ENCODE assay signal across 8 cellular contexts in genomic region chr7:32062150-32062549, GRCh38. TPM values are rescaled to one million over a fixed set of nuclear protein-coding genes. Genes with fewer than 3 reads are reported as not detected.
A peak's percentile ranks its signal among the peaks of the same experiment; 100 is the strongest.
DNase-seq lines count a peak whose midpoint lies in the region; ATAC-seq and FAIRE-seq lines count a peak whose summit lies in the region.

No MANE protein-coding gene starts in this region.

- no peaks in the 10 kb centered on the region for H3K27me3 Mint-ChIP-seq in activated CD4-positive, alpha-beta T cell treated with anti-CD3 and anti-CD28 coated beads for 36 hours

- peak; percentile 5 for FAIRE-seq in urothelium cell line (lab: Jason Lieb, UNC)

- intact Hi-C loops in activated CD4-positive, alpha-beta T cell treated with anti-CD3 and anti-CD28 coated beads for 36 hours (cut with DNase I, micrococcal nuclease), result loop anchor here in 1 of 2 experiments (1.0 kb wide), 1 partner anchor 318 kb away; no protein-coding TSS in a partner anchor

- POLR2A ChIA-PET in activated CD4-positive, alpha-beta T cell treated with anti-CD3 and anti-CD28 coated beads for 36 hours (lab: Charles Lee), result no interaction called here

- H3K36me3 ChIP-seq in iPS DF 6.9 (ENCODE audit: control insufficient read depth, insufficient read depth, low read length), result no peaks in the 10 kb centered on the region

- H3K4me3 ChIP-seq in iPS DF 6.9 (ENCODE audit: low read length), result no peak overlapping the region

- H3K27ac ChIP-seq in iPS DF 6.9 (ENCODE audit: low read length), result no peak overlapping the region

- no peaks in the 10 kb centered on the region for H3K9me3 ChIP-seq in iPS DF 6.9 (ENCODE audit: control insufficient read depth, insufficient read depth, low read length)

- no peaks in the 10 kb centered on the region for H3K9me3 Mint-ChIP-seq in activated CD4-positive, alpha-beta T cell treated with anti-CD3 and anti-CD28 coated beads for 36 hours (ENCODE audit: low read depth)

- H3K36me3 Mint-ChIP-seq in activated CD4-positive, alpha-beta T cell treated with anti-CD3 and anti-CD28 coated beads for 36 hours (ENCODE audit: low read depth), result no peaks in the 10 kb centered on the region

- peak; percentile 55 for DNase-seq in activated CD4-positive, alpha-beta T cell treated with anti-CD3 and anti-CD28 coated beads for 36 hours
- DNase-seq in activated CD4-positive, alpha-beta T cell treated with anti-CD3 and anti-CD28 coated beads, Interleukin-2, amount 50 U/mL, for 1 hour, result no peak
- DNase-seq in HPDE6-E6E7 (ENCODE audit: extremely low spot score) (peak; percentile 27), UCSD-AML1 (lab: John Stamatoyannopoulos, UW; ENCODE audit: unreplicated experiment) (peak; percentile 28), iPS DF 6.9 (ENCODE audit: low read depth, low spot score) (peak; percentile 35), urothelium cell line (ENCODE audit: low spot score) (peak; percentile 48), retina (no peak)

- CTCF ChIA-PET in activated CD4-positive, alpha-beta T cell treated with anti-CD3 and anti-CD28 coated beads for 36 hours (lab: Charles Lee), result interaction anchor here (0.7 to 1.9 kb wide), 2 partner anchors 8 to 120 kb away, joined by 3 to 4 read pairs; no protein-coding TSS in a partner anchor

- H3K4me3 Mint-ChIP-seq in activated CD4-positive, alpha-beta T cell treated with anti-CD3 and anti-CD28 coated beads for 36 hours, result no peak overlapping the region

- H3K4me1 ChIP-seq in iPS DF 6.9 (ENCODE audit: control insufficient read depth, insufficient read depth, low read length), result no peaks in the 10 kb centered on the region

- no CpG with 5 or more reads among the region's 5 CpGs for WGBS in iPS DF 6.9 (ENCODE audit: insufficient coverage, insufficient read length)

- ATAC-seq in activated CD4-positive, alpha-beta T cell treated with anti-CD3 and anti-CD28 coated beads for 36 hours, result no peak
- ATAC-seq in HG02870 (IDR thresholded peaks at IDR 0.05; ENCODE audit: unreplicated experiment), result no peak

- H3K27me3 ChIP-seq in iPS DF 6.9 (ENCODE audit: control insufficient read depth, insufficient read depth, low read length), result no peaks in the 10 kb centered on the region

- no peak overlapping the region for H3K27ac Mint-ChIP-seq in activated CD4-positive, alpha-beta T cell treated with anti-CD3 and anti-CD28 coated beads for 36 hours

- no peaks in the 10 kb centered on the region for H3K4me1 Mint-ChIP-seq in activated CD4-positive, alpha-beta T cell treated with anti-CD3 and anti-CD28 coated beads for 36 hours

RNA-seq across cellular contexts. Expression of gene PDE1C, which starts 8.1 kb away (rescaled TPM):
- not detected for total RNA-seq in activated CD4-positive, alpha-beta T cell treated with anti-CD3 and anti-CD28 coated beads for 36 hours

Comparison
In these comparisons a context has a peak if more than half of its experiments do, and no peak if none do; other contexts are left out.
1. DNase-seq: peak in activated CD4-positive, alpha-beta T cell treated with anti-CD3 and anti-CD28 coated beads for 36 hours (single experiment), HPDE6-E6E7 (single experiment), UCSD-AML1 (single experiment), iPS DF 6.9 (single experiment) and urothelium cell line (single experiment); none in activated CD4-positive, alpha-beta T cell treated with anti-CD3 and anti-CD28 coated beads, Interleukin-2, amount 50 U/mL, for 1 hour (single experiment) and retina (single experiment).